ENCODE assay signal across 8 cellular contexts in the genomic region with DNA sequence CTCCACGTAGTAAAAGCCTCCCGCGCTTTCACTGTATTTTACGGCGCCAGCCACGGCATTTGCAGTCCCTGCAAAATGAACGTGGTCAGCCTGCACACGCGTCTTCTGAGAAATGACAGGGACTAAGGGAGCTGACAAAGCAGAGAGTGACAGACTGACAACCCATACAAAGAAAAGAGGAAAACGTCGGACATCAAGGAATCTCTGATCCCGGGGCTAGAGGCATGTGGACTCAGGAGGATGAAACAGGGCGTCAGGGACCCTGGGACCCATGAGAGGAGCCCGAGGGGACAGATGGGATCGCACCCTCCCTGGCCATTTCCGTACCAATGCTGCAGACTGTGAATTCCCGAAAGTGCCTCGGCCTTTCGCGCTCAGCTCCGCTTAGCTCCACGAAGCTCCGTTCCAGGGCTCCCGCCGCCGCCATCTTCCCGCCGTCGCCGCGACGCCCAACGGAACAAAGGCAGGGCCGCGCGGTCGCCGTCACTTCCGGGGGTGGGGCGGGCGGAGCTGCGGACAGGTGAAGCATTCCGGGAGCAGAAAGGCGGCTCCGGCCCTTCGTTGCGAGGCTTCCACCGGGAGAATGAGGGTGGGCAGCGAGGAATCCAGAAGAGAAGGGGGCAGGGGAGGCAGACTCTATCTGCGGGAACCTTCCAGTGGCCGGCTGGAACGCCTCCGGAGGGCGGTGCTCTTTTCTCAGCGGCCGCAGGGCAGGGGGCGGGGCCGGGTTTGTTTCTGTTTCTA. TPM values are rescaled to one million over a fixed set of nuclear protein-coding genes. Genes with fewer than 3 reads are reported as not detected.
DNase-seq lines count a peak whose midpoint lies in the region; ATAC-seq and TF ChIP-seq lines count a peak whose summit lies in the region.

TSS of gene NUP160 (minus strand) at position 459 of the 744 bp plus-strand sequence. CDS start at position 427, 32 bp downstream.

- H3K79me2 ChIP-seq in mammary epithelial cell (ENCODE audit: insufficient read depth, low read length), result peaks cover 48% of the 10 kb centered on the region

- CTCF ChIA-PET in WTC11 (lab: Charles Lee), result no interaction called here
- CTCF ChIA-PET in mammary epithelial cell (lab: Charles Lee; ENCODE audit: low non-redundant PET), result no interaction called here

- POLR2A ChIA-PET in WTC11 (lab: Charles Lee), result interaction anchor here (0.6 to 0.9 kb wide), 2 partner anchors 131 to 137 kb away, joined by 3 read pairs; no protein-coding TSS in a partner anchor

- no peaks in the 10 kb centered on the region for H3K9me3 Mint-ChIP-seq in WTC11

- dilution Hi-C loops in mammary epithelial cell (cut with HindIII; ENCODE audit: low sequenced_read_pairs), result no loop called here

- H3K4me3 ChIP-seq in mammary epithelial cell (replicated peaks in 1 of 3; ENCODE audit: insufficient read depth in 1 of 3, low read depth in 2 of 3, low read length in 3 of 3) (peak within 1 kb of the TSS; percentile 81 to 97 (median 93)), skin epidermis (peak within 1 kb of the TSS; percentile 52 to 98 (median 86))

- H3K36me3 Mint-ChIP-seq in WTC11, result peaks cover 17% of the 10 kb centered on the region

- peak; percentile 76 for ATAC-seq in HG03039 (IDR thresholded peaks at IDR 0.05; ENCODE audit: unreplicated experiment)
- peak; percentile 85 for ATAC-seq in WTC11

- peak within 1 kb of the TSS; percentile 99 for H2AFZ ChIP-seq in mammary epithelial cell (ENCODE audit: low read depth, low read length)

- H3K4me1 Mint-ChIP-seq in WTC11, result peaks cover 18% of the 10 kb centered on the region

- H3K4me2 ChIP-seq in mammary epithelial cell (ENCODE audit: insufficient read depth, low read depth, low read length), result peak within 1 kb of the TSS; percentile 88

- H4K20me1 ChIP-seq in mammary epithelial cell (ENCODE audit: insufficient read depth, low read length), result no peaks in the 10 kb centered on the region

- peaks cover 14% of the 10 kb centered on the region for H3K36me3 ChIP-seq in mammary epithelial cell (ENCODE audit: insufficient read depth, low read length)

- 1% methylated on average over 28 of the region's 58 CpGs for whole genome bisulfite sequencing in mammary epithelial cell (ENCODE audit: low coverage, missing lambda C conversion rate)

- intact Hi-C loops in mammary epithelial cell (cut with micrococcal nuclease), result loop anchor here (10.0 kb wide), 1 partner anchor 203 kb away; the partner anchor contains the start of gene MTCH2

- BruUV-seq in mammary epithelial cell (replicated peaks; lab: Mats Ljungman, UMichigan), result TSS peak; percentile 67

- peak within 1 kb of the TSS; percentile 99 for H3K27ac Mint-ChIP-seq in WTC11

- peak within 1 kb of the TSS; percentile 99 for H3K4me3 Mint-ChIP-seq in WTC11

- in situ Hi-C loops in mammary epithelial cell (cut with MboI; ENCODE audit: low sequenced_read_pairs in 2 of 2), result no loop called here

- H3K9me3 ChIP-seq in mammary epithelial cell (replicated peaks; ENCODE audit: insufficient read depth, low read length), result no peaks in the 10 kb centered on the region

- H3K4me1 ChIP-seq in mammary epithelial cell (ENCODE audit: insufficient read depth, low read length), result peaks cover 14% of the 10 kb centered on the region

- TF ChIP-seq CTCF in WTC11 (IDR thresholded peaks at IDR 0.05) (no peak), mammary epithelial cell (conservative IDR thresholded peaks at IDR 0.05 in 1 of 2, IDR thresholded peaks at IDR 0.05 in 1 of 2; ENCODE audit: extremely low read depth in 1 of 2, insufficient read depth in 1 of 2, low read depth in 1 of 2, low read length in 2 of 2) (no peak)

- peak; percentile 60 for DNase-seq in SIG-M5 treated with dmso at 0.1 percent for 504 hours (lab: John Stamatoyannopoulos, UW; ENCODE audit: unreplicated experiment)
- DNase-seq in SIG-M5 (lab: John Stamatoyannopoulos, UW), result no peak
- peak; percentile 68 for DNase-seq in NCI-H2171 (lab: John Stamatoyannopoulos, UW)
- DNase-seq in WTC11 (ENCODE audit: low spot score), result peak; percentile 91
- DNase-seq in mammary epithelial cell, result peak; percentile 69
- DNase-seq in iPS-NIHi11 (ENCODE audit: low spot score), result peak; percentile 94

- H3K27me3 ChIP-seq in mammary epithelial cell (ENCODE audit: insufficient read depth, low read length), result no peaks in the 10 kb centered on the region

- no peaks in the 10 kb centered on the region for H3K27me3 Mint-ChIP-seq in WTC11 (ENCODE audit: low read depth)

- H3K27ac ChIP-seq in mammary epithelial cell (ENCODE audit: insufficient read depth, low read depth, low read length) (peak within 1 kb of the TSS; percentile 86), skin epidermis (peak within 1 kb of the TSS; percentile 72 to 96 (median 92))

- H3K9ac ChIP-seq in mammary epithelial cell (ENCODE audit: insufficient read depth, low read length), result peak within 1 kb of the TSS; percentile 93

TF ChIP-seq in WTC11, 78 proteins besides CTCF, POLR2A, EP300 and RAD21 (continues in another document):
- peak; percentile 60; the same call in 1 of the 2 replicates for TF ChIP-seq TEAD1 (CRISPR knock-in tag; IDR thresholded peaks at IDR 0.05)
- TF ChIP-seq, protein P1, sequence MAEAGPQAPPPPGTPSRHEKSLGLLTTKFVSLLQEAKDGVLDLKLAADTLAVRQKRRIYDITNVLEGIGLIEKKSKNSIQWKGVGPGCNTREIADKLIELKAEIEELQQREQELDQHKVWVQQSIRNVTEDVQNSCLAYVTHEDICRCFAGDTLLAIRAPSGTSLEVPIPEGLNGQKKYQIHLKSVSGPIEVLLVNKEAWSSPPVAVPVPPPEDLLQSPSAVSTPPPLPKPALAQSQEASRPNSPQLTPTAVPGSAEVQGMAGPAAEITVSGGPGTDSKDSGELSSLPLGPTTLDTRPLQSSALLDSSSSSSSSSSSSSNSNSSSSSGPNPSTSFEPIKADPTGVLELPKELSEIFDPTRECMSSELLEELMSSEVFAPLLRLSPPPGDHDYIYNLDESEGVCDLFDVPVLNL (CRISPR knock-in tag; IDR thresholded peaks at IDR 0.05; ENCODE audit: borderline replicate concordance, low read depth), result peak; percentile 80
- peak; percentile 92 for TF ChIP-seq ZBTB43 (CRISPR knock-in tag; IDR thresholded peaks at IDR 0.05)
- no peak for TF ChIP-seq ATF1 (CRISPR knock-in tag; IDR thresholded peaks at IDR 0.05)
- peak; percentile 91 for TF ChIP-seq CREM (CRISPR knock-in tag; IDR thresholded peaks at IDR 0.05)
- no peak for TF ChIP-seq ZNF138 (CRISPR knock-in tag; conservative IDR thresholded peaks at IDR 0.05)
- no peak for TF ChIP-seq NFATC4 (CRISPR knock-in tag; IDR thresholded peaks at IDR 0.05)
- TF ChIP-seq ZNF281 (CRISPR knock-in tag; IDR thresholded peaks at IDR 0.05), result peak; percentile 44; the same call in 1 of the 2 replicates
- TF ChIP-seq E2F5 (CRISPR knock-in tag; IDR thresholded peaks at IDR 0.05), result peak; percentile 93
- no peak for TF ChIP-seq SMAD4 (CRISPR knock-in tag; IDR thresholded peaks at IDR 0.05)

RNA-seq across cellular contexts. Expression of gene NUP160, which starts in this region (rescaled TPM):
- 69.7 to 89.9 TPM (median 73.0 TPM) in 3 replicates for total RNA-seq in WTC11 (2021)
- 10 to 100 TPM; 20.8 to 29.3 TPM for total RNA-seq in mammary epithelial cell
- polyA plus RNA-seq in mammary epithelial cell, result 17.6 TPM
- 51.7 TPM for polyA minus RNA-seq in mammary epithelial cell
